In genomic region chr4:182429896-182430295, GRCh38 we compare ENCODE assay signal across 26 cellular contexts.
"Had no signal": no experiment of that assay in that cellular context is flagged by ENCODE, and none has a peak within 500 bp of the region (broad histone marks: within the 10 kb centered on the region; RNA-seq: fewer than 3 reads in every experiment).

No MANE protein-coding gene starts in this region.

- H3K9ac ChIP-seq: neural progenitor cell, parathyroid adenoma had no signal

- H3K27me3 ChIP-seq: neural progenitor cell, ovary, right lobe of liver, sigmoid colon, spleen, testis, transverse colon, upper lobe of right lung, uterus had no signal

- H3K4me1 ChIP-seq: neural progenitor cell, parathyroid adenoma, psoas muscle, right lobe of liver, spleen, stomach, testis, tibial artery, transverse colon, upper lobe of right lung, uterus had no signal

- H3K4me3 ChIP-seq: neural progenitor cell, ovary, psoas muscle, right lobe of liver, sigmoid colon, skin epidermis, smooth muscle cell, spleen, stomach, testis, tibial artery, transverse colon, upper lobe of right lung, uterus had no signal

- H3K4me2 ChIP-seq: neural progenitor cell, smooth muscle cell had no signal

- H3K27ac ChIP-seq: neural progenitor cell, ovary, parathyroid adenoma, psoas muscle, right lobe of liver, sigmoid colon, skin epidermis, spleen, stomach, testis, tibial artery, transverse colon, upper lobe of right lung, uterus had no signal

- ATAC-seq: naive thymus-derived CD8-positive, alpha-beta T cell; natural killer cell treated with Interleukin-12 subunit alpha and Interleukin-12 subunit beta and Interleukin-15 and Interleukin-18, amount 100 ng/mL, for 72 hours; psoas muscle; right cardiac atrium; right lobe of liver; stimulated activated effector memory CD8-positive, alpha-beta T cell treated with anti-CD3 and anti-CD28 coated beads, Interleukin-12 subunit alpha, Interleukin-12 subunit beta, amount 100 ng/mL, for 72 hours; stimulated activated naive B cell treated with anti-CD40 and anti-IgM and Interleukin-4, amounts not matched to agents 10 μg/mL and 1 μg/mL and 100 μg/mL, for 72 hours; upper lobe of right lung had no signal

- H3K36me3 ChIP-seq: ovary, right lobe of liver, sigmoid colon, spleen, stomach, tibial artery, transverse colon, upper lobe of right lung, uterus had no signal

- H3K79me2 ChIP-seq: parathyroid adenoma had no signal

- H2AFZ ChIP-seq: neural progenitor cell, parathyroid adenoma had no signal

- H3K9me3 ChIP-seq: ovary, psoas muscle, right lobe of liver, sigmoid colon, spleen, stomach, testis, tibial artery, transverse colon, upper lobe of right lung, uterus had no signal

- DNase-seq: naive B cell; naive thymus-derived CD8-positive, alpha-beta T cell; occipital lobe; ovary; psoas muscle; right cardiac atrium; right lobe of liver; sigmoid colon; spleen; stimulated activated CD4-positive, alpha-beta T cell treated with anti-CD3 and anti-CD28 coated beads, Interleukin-12 subunit alpha, Interleukin-12 subunit beta, amount 100 ng/mL, for 4 hours; stimulated activated CD4-positive, alpha-beta T cell treated with anti-CD3 and anti-CD28 coated beads, Interleukin-1b, Interleukin-23, amount 100 ng/mL, for 48 hours; stimulated activated CD4-positive, alpha-beta T cell treated with anti-CD3 and anti-CD28 coated beads, Interleukin-4, amount 100 ng/mL, for 1 hour; stimulated activated naive B cell treated with anti-CD40 and anti-IgM and Interleukin-4, amounts not matched to agents 10 μg/mL and 1 μg/mL and 100 μg/mL, for 72 hours; stimulated activated naive CD4-positive, alpha-beta T cell treated with Interleukin-2 at 50 U/mL for 16 hours; stomach; testis; tibial artery; transverse colon; upper lobe of right lung; uterus had no signal
